ENCODE assay signal across 6 cellular contexts in genomic region chr17:36229644-36230043, GRCh38. TPM values are rescaled to one million over a fixed set of nuclear protein-coding genes. Genes with fewer than 3 reads are reported as not detected.
"Had no signal": no experiment of that assay in that cellular context is flagged by ENCODE, and none has a peak within 500 bp of the region (broad histone marks: within the 10 kb centered on the region; RNA-seq: fewer than 3 reads in every experiment).

No MANE protein-coding gene starts in this region.

RNA-seq across cellular contexts. Expression of gene CCL4L2, which starts 18.8 kb away (rescaled TPM):
- total RNA-seq: gastrocnemius medialis, kidney epithelial cell, posterior vena cava had no signal

RNA-seq across cellular contexts. Expression of gene CCL3L1, which starts 33.1 kb away (rescaled TPM):
- total RNA-seq: gastrocnemius medialis, kidney epithelial cell, lower leg skin, posterior vena cava, right cardiac atrium, suprapubic skin had no signal

RNA-seq across cellular contexts. Expression of gene TBC1D3I, which starts 34.7 kb away (rescaled TPM):
- total RNA-seq: posterior vena cava had no signal
- polyA plus RNA-seq: right cardiac atrium had no signal

RNA-seq across cellular contexts. Expression of gene TBC1D3B, which starts 53.2 kb away (rescaled TPM):
- total RNA-seq: kidney epithelial cell had no signal
